ENCODE assay signal across 8 cellular contexts in the genomic region with DNA sequence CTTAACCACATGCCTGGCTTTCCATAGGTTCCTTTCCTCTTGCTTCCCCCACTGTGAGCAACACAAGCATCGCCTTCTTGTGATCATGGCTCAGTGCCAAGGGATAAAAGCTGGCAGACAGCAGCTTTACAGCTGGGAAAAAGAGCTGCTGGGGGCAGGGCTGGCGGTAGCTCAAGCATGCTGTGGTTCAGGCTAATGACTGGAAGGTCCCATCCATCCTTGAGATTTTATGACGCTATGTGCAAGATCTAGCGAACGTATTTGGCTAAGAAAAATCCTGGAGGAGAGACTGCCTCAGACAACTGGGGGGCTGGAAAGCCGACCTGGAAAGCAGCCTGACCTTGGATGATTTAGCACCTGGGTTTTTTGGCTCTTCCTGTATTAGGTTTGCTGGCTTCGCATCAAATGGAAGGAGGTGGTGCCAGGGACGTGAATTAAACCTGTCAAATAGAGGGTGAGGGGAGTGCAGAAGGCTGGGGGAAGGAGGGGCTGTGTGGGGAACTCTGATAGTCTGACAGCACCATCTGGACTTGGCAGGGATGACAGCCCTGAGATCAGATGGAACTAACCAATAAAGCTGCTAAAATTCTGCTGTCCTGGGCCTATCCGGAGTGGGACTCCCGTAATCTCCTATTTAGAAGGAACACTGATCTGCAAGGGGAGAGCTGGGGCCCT. TPM values are rescaled to one million over a fixed set of nuclear protein-coding genes. Genes with fewer than 3 reads are reported as not detected.
DNase-seq lines count a peak whose midpoint lies in the region; ATAC-seq and TF ChIP-seq lines count a peak whose summit lies in the region.
"Had no signal": no experiment of that assay in that cellular context is flagged by ENCODE, and none has a peak within 500 bp of the region (broad histone marks: within the 10 kb centered on the region; RNA-seq: fewer than 3 reads in every experiment).

No MANE protein-coding gene starts in this region.

- H3K9me3 ChIP-seq in Peyer's patch = no peaks in the 10 kb centered on the region
- H3K9me3 ChIP-seq in naive thymus-derived CD4-positive, alpha-beta T cell (ENCODE audit: control insufficient read depth in 2 of 3, low read length in 3 of 3) = no peaks in the 10 kb centered on the region

- DNase-seq in NCI-H1092 (lab: John Stamatoyannopoulos, UW) = peak; percentile 97
- DNase-seq in hypothalamus (lab: John Stamatoyannopoulos, UW) = peak in 32 of 51 donors; percentile 2 to 69 (median 23)
- DNase-seq in ureter (ENCODE audit: low spot score) = peak; percentile 49
- no peak for DNase-seq in Peyer's patch
- DNase-seq in naive thymus-derived CD4-positive, alpha-beta T cell = no peak

- H3K9me3 Mint-ChIP-seq in naive thymus-derived CD4-positive, alpha-beta T cell = no peaks in the 10 kb centered on the region

- H3K27ac Mint-ChIP-seq in naive thymus-derived CD4-positive, alpha-beta T cell = no peak overlapping the region

- POLR2A ChIA-PET in naive thymus-derived CD4-positive, alpha-beta T cell (lab: Charles Lee) = no interaction called here

- peaks cover 0 to 12% (median 5%) of the 10 kb centered on the region in 5 donors for H3K27me3 Mint-ChIP-seq in naive thymus-derived CD4-positive, alpha-beta T cell

- H3K36me3 ChIP-seq in Peyer's patch = no peaks in the 10 kb centered on the region
- no peaks in the 10 kb centered on the region for H3K36me3 ChIP-seq in naive thymus-derived CD4-positive, alpha-beta T cell (ENCODE audit: control insufficient read depth in 2 of 3, insufficient read depth in 3 of 3, low read length in 3 of 3)

- intact Hi-C loops in naive thymus-derived CD4-positive, alpha-beta T cell (cut with micrococcal nuclease) = no loop called here

- H3K4me3 ChIP-seq in Peyer's patch = no peak overlapping the region
- no peak overlapping the region for H3K4me3 ChIP-seq in naive thymus-derived CD4-positive, alpha-beta T cell (ENCODE audit: low read length)

- no peaks in the 10 kb centered on the region for H3K4me1 Mint-ChIP-seq in naive thymus-derived CD4-positive, alpha-beta T cell

- TF ChIP-seq CTCF in VCaP (conservative IDR thresholded peaks at IDR 0.05) = no peak
- TF ChIP-seq CTCF in Peyer's patch (IDR thresholded peaks at IDR 0.05) = no peak

- H3K4me1 ChIP-seq in Peyer's patch = peaks cover 0 to 11% (median 0%) of the 10 kb centered on the region in 4 donors
- no peaks in the 10 kb centered on the region for H3K4me1 ChIP-seq in naive thymus-derived CD4-positive, alpha-beta T cell (ENCODE audit: control insufficient read depth in 2 of 2, insufficient read depth in 2 of 2, low read length in 2 of 2)

- ATAC-seq in naive thymus-derived CD4-positive, alpha-beta T cell = no peak
- ATAC-seq in HG02938 (IDR thresholded peaks at IDR 0.05; ENCODE audit: unreplicated experiment) = no peak

- H3K27ac ChIP-seq in VCaP (peak overlapping the region; percentile 54), Peyer's patch (peak overlapping the region in 1 of 4 donors; percentile 63)
- no peak overlapping the region for H3K27ac ChIP-seq in naive thymus-derived CD4-positive, alpha-beta T cell (ENCODE audit: low read depth, low read length)
- H3K27ac ChIP-seq: KMS-11 had no signal

- CTCF ChIA-PET in naive thymus-derived CD4-positive, alpha-beta T cell (lab: Charles Lee) = no interaction called here

- no peak for TF ChIP-seq POLR2A in Peyer's patch (IDR thresholded peaks at IDR 0.05)

- peaks cover 0 to 9% (median 0%) of the 10 kb centered on the region in 5 donors for H3K36me3 Mint-ChIP-seq in naive thymus-derived CD4-positive, alpha-beta T cell

- no peak overlapping the region for H3K4me3 Mint-ChIP-seq in naive thymus-derived CD4-positive, alpha-beta T cell

- H3K27me3 ChIP-seq in Peyer's patch = no peaks in the 10 kb centered on the region
- no peaks in the 10 kb centered on the region for H3K27me3 ChIP-seq in naive thymus-derived CD4-positive, alpha-beta T cell (ENCODE audit: control insufficient read depth in 2 of 2, insufficient read depth in 2 of 2, low read length in 2 of 2)

RNA-seq across cellular contexts. Expression of a gene that starts 34.8 kb away (rescaled TPM):
- total RNA-seq in ureter (2.7 TPM), Peyer's patch (1 to 10 TPM in 2 of 4 donors, under 1 TPM in 1, not detected in 1; 0.54 to 3.0 (median 1.9) TPM)
- total RNA-seq in naive thymus-derived CD4-positive, alpha-beta T cell = 1 to 10 TPM in 4 of 5 experiments, under 1 TPM in 1; 0.44 to 1.2 (median 1.1) TPM
- polyA plus RNA-seq in naive thymus-derived CD4-positive, alpha-beta T cell = 1 to 10 TPM in 1 of 2 donors, under 1 TPM in 1; 0.14 to 1.6 TPM

RNA-seq across cellular contexts. Expression of a gene that starts 35.3 kb away (rescaled TPM):
- total RNA-seq in ureter (77.5 TPM), Peyer's patch (100 to 1,000 TPM in 1 of 4 donors, 10 to 100 TPM in 3; 73.3 to 118 (median 78.0) TPM)
- total RNA-seq in naive thymus-derived CD4-positive, alpha-beta T cell = 10 to 100 TPM; 45.4 to 78.4 (median 50.0) TPM
- 100 to 1,000 TPM; 115 to 146 TPM for polyA plus RNA-seq in naive thymus-derived CD4-positive, alpha-beta T cell

RNA-seq across cellular contexts. Expression of a gene that starts 40.5 kb away (rescaled TPM):
- total RNA-seq in ureter = 2.3 TPM
- 1 to 10 TPM in 2 of 4 donors, under 1 TPM in 2; 0.27 to 1.7 (median 1.0) TPM for total RNA-seq in Peyer's patch
- 1 to 10 TPM in 1 of 5 experiments, under 1 TPM in 3, not detected in 1; 0.03 to 3.1 (median 0.17) TPM for total RNA-seq in naive thymus-derived CD4-positive, alpha-beta T cell
- polyA plus RNA-seq in naive thymus-derived CD4-positive, alpha-beta T cell = not detected

RNA-seq across cellular contexts. Expression of a gene that starts 42.0 kb away (rescaled TPM):
- total RNA-seq in ureter (8.9 TPM), Peyer's patch (10 to 100 TPM in 1 of 4 donors, 1 to 10 TPM in 3; 1.8 to 29.4 (median 7.4) TPM)
- total RNA-seq in naive thymus-derived CD4-positive, alpha-beta T cell = 1 to 10 TPM; 2.3 to 5.3 (median 4.2) TPM
- 1 to 10 TPM in 1 of 2 donors, under 1 TPM in 1; 0.26 to 1.8 TPM for polyA plus RNA-seq in naive thymus-derived CD4-positive, alpha-beta T cell

Comparison
In these comparisons a context has a peak if more than half of its experiments do, and no peak if none do; other contexts are left out.
1. DNase-seq: peak in NCI-H1092 (single experiment), hypothalamus (32 of 51) and ureter (single experiment); none in Peyer's patch (0 of 3) and naive thymus-derived CD4-positive, alpha-beta T cell (0 of 9).